ENCODE assay signal across 8 cellular contexts in genomic region chr18:29154758-29155725, GRCh38.
DNase-seq lines count a peak whose midpoint lies in the region; ATAC-seq, FAIRE-seq and TF ChIP-seq lines count a peak whose summit lies in the region.
"Had no signal": no experiment of that assay in that cellular context is flagged by ENCODE, and none has a peak within 500 bp of the region (broad histone marks: within the 10 kb centered on the region; RNA-seq: fewer than 3 reads in every experiment).

No MANE protein-coding gene starts in this region.

- TF ChIP-seq CTCF in PC-3 (conservative IDR thresholded peaks at IDR 0.05; ENCODE audit: low read depth, low read length) = no peak

- H3K79me2 ChIP-seq in GM23248 (ENCODE audit: insufficient read depth) = no peaks in the 10 kb centered on the region
- H3K79me2 ChIP-seq in PC-3 (ENCODE audit: low read length) = no peaks in the 10 kb centered on the region

- H3F3A ChIP-seq in GM23248 (ENCODE audit: insufficient read depth) (peaks cover 51% of the 10 kb centered on the region), PC-3 (ENCODE audit: low read length, unreplicated experiment) (peaks cover 9% of the 10 kb centered on the region)

- WGBS in GM23248 (ENCODE audit: low coverage in 1 of 2, low lambda C conversion rate in 2 of 2, missing lambda C conversion rate in 2 of 2), 2 experiments = 38 to 42% methylated on average over 9 of the region's 9 CpGs

- TSS peak; percentile 85 for BruUV-seq in PC-3 (replicated peaks; lab: Mats Ljungman, UMichigan)

- H4K20me1 ChIP-seq in GM23248 (ENCODE audit: insufficient read depth) (no peaks in the 10 kb centered on the region), PC-3 (ENCODE audit: low read length) (no peaks in the 10 kb centered on the region)

- DNase-seq in GM23248 = peak; percentile 91
- peak; percentile 97 for DNase-seq in PC-3
- peak; percentile 77 for DNase-seq in renal cortical epithelial cell (ENCODE audit: low read depth)
- DNase-seq in NCI-H1417 treated with DMSO at 0.1 percent for 48 hours (lab: John Stamatoyannopoulos, UW) = no peak
- no peak for DNase-seq in frontal cortex (ENCODE audit: low spot score in 2 of 2)
- DNase-seq: activated gamma-delta T cell had no signal

- ATAC-seq in PC-3 (peak; percentile 68), esophagus mucosa (peak; percentile 48), GM21526 (IDR thresholded peaks at IDR 0.05; ENCODE audit: low FRiP score, unreplicated experiment) (no peak)

- H3K27me3 ChIP-seq in GM23248 (replicated peaks; ENCODE audit: insufficient read depth) (no peaks in the 10 kb centered on the region), PC-3 (ENCODE audit: low read length) (no peaks in the 10 kb centered on the region)

- peak overlapping the region; percentile 79 for H3K27ac ChIP-seq in GM23248
- peak overlapping the region; percentile 95 for H3K27ac ChIP-seq in PC-3 (ENCODE audit: low read length)

- no peaks in the 10 kb centered on the region for H3K36me3 ChIP-seq in GM23248 (ENCODE audit: low read depth)
- H3K36me3 ChIP-seq in PC-3 (ENCODE audit: low read depth, low read length) = no peaks in the 10 kb centered on the region

- intact Hi-C loops in PC-3 (cut with micrococcal nuclease) = loop anchor here (1.0 to 10.0 kb wide), 5 partner anchors 10 to 1043 kb away; partner anchors contain the start of gene CDH2

- FAIRE-seq in frontal cortex (lab: Jason Lieb, UNC) = no peak

- H3K4me1 ChIP-seq in GM23248 (ENCODE audit: insufficient read depth) (peaks cover 40% of the 10 kb centered on the region), PC-3 (ENCODE audit: insufficient read depth, low read length) (peaks cover 49% of the 10 kb centered on the region)

- in situ Hi-C loops in GM23248 (cut with MboI) = no loop called here

- H3K9ac ChIP-seq in GM23248 = peak overlapping the region; percentile 30
- H3K9ac ChIP-seq in PC-3 (ENCODE audit: low read length) = peak overlapping the region; percentile 67

- POLR2A ChIA-PET in PC-3 (lab: Charles Lee; ENCODE audit: unreplicated experiment) = interaction anchor here (0.6 kb wide), 1 partner anchor 73 kb away, joined by 4 read pairs; no protein-coding TSS in a partner anchor

- H3K4me2 ChIP-seq in GM23248 (ENCODE audit: unreplicated experiment) = peak overlapping the region; percentile 50
- peak overlapping the region; percentile 74 for H3K4me2 ChIP-seq in PC-3 (ENCODE audit: low read length)

- H3K4me3 ChIP-seq in GM23248 (no peak overlapping the region), PC-3 (ENCODE audit: low read length) (peak overlapping the region; percentile 47)

- CTCF ChIA-PET in PC-3 (lab: Charles Lee) = interaction anchor here (0.6 to 0.9 kb wide), 3 partner anchors 36 to 812 kb away, joined by 3 read pairs; no protein-coding TSS in a partner anchor

- H3K9me2 ChIP-seq in GM23248 (ENCODE audit: insufficient read depth) (no peaks in the 10 kb centered on the region), PC-3 (replicated peaks; ENCODE audit: low read length) (no peaks in the 10 kb centered on the region)

- H2AFZ ChIP-seq in GM23248 (no peak overlapping the region), PC-3 (ENCODE audit: low read length) (no peak overlapping the region)

- no peaks in the 10 kb centered on the region for H3K9me3 ChIP-seq in GM23248 (ENCODE audit: low read depth)
- H3K9me3 ChIP-seq in PC-3 (ENCODE audit: low read length) = no peaks in the 10 kb centered on the region

Comparison
In these comparisons a context has a peak if more than half of its experiments do, and no peak if none do; other contexts are left out.
1. DNase-seq: peak in GM23248 (single experiment), PC-3 (single experiment) and renal cortical epithelial cell (single experiment); none in NCI-H1417 treated with DMSO at 0.1 percent for 48 hours (single experiment) and frontal cortex (0 of 2).